2 cellular contexts compared by ENCODE assay signal in the genomic region with DNA sequence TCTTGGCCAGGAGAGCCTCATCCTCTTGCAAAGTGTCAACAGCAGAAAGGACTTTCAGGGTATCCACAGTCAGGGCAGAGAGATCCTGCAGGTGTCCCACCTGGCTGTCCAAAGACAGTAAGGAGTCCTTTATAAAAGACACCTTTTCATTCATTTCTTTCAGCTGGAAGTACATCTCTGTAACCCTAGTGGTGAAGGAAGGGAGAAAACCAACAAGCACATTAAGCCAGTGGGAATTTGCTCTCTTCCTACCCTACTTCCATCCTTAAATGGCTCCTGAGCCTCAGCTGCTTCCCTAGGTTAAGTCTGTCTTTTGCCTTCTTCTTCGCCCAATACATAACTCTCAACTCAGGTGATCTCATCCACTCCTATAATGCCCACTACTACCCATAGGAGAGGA.
TF ChIP-seq lines count a peak whose summit lies in the region.

No MANE protein-coding gene starts in this region.

TF ChIP-seq in A549, 52 proteins besides CTCF, POLR2A, EP300 and RAD21 (continued from another document):
- TF ChIP-seq, protein P1, sequence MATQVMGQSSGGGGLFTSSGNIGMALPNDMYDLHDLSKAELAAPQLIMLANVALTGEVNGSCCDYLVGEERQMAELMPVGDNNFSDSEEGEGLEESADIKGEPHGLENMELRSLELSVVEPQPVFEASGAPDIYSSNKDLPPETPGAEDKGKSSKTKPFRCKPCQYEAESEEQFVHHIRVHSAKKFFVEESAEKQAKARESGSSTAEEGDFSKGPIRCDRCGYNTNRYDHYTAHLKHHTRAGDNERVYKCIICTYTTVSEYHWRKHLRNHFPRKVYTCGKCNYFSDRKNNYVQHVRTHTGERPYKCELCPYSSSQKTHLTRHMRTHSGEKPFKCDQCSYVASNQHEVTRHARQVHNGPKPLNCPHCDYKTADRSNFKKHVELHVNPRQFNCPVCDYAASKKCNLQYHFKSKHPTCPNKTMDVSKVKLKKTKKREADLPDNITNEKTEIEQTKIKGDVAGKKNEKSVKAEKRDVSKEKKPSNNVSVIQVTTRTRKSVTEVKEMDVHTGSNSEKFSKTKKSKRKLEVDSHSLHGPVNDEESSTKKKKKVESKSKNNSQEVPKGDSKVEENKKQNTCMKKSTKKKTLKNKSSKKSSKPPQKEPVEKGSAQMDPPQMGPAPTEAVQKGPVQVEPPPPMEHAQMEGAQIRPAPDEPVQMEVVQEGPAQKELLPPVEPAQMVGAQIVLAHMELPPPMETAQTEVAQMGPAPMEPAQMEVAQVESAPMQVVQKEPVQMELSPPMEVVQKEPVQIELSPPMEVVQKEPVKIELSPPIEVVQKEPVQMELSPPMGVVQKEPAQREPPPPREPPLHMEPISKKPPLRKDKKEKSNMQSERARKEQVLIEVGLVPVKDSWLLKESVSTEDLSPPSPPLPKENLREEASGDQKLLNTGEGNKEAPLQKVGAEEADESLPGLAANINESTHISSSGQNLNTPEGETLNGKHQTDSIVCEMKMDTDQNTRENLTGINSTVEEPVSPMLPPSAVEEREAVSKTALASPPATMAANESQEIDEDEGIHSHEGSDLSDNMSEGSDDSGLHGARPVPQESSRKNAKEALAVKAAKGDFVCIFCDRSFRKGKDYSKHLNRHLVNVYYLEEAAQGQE (IDR thresholded peaks at IDR 0.05), result no peak
- TF ChIP-seq ZNF302 (CRISPR knock-in tag; IDR thresholded peaks at IDR 0.05) (no peak), SMC3 (IDR thresholded peaks at IDR 0.05) (no peak), TP53 (CRISPR knock-in tag; IDR thresholded peaks at IDR 0.05) (no peak), HOXB13 (CRISPR knock-in tag; IDR thresholded peaks at IDR 0.05; ENCODE audit: low read depth) (no peak), FOXS1 (CRISPR knock-in tag; IDR thresholded peaks at IDR 0.05) (no peak), MYC (IDR thresholded peaks at IDR 0.05; ENCODE audit: borderline replicate concordance, low read length) (no peak), EHF (CRISPR knock-in tag; IDR thresholded peaks at IDR 0.05) (no peak), FOSL2 (IDR thresholded peaks at IDR 0.05) (no peak), FOSL2 (CRISPR knock-in tag; IDR thresholded peaks at IDR 0.05) (no peak), CHD4 (IDR thresholded peaks at IDR 0.05; ENCODE audit: borderline replicate concordance) (no peak), ZFP36 (IDR thresholded peaks at IDR 0.05; ENCODE audit: borderline replicate concordance, partially characterized antibody) (no peak), NPAS2 (CRISPR knock-in tag; IDR thresholded peaks at IDR 0.05; ENCODE audit: borderline replicate concordance) (no peak), CEBPB (IDR thresholded peaks at IDR 0.05) (no peak), GATA3 (IDR thresholded peaks at IDR 0.05; ENCODE audit: borderline replicate concordance) (no peak), TFCP2L1 (CRISPR knock-in tag; IDR thresholded peaks at IDR 0.05) (no peak)
- TF ChIP-seq, protein P2, sequence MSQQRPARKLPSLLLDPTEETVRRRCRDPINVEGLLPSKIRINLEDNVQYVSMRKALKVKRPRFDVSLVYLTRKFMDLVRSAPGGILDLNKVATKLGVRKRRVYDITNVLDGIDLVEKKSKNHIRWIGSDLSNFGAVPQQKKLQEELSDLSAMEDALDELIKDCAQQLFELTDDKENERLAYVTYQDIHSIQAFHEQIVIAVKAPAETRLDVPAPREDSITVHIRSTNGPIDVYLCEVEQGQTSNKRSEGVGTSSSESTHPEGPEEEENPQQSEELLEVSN (IDR thresholded peaks at IDR 0.05; ENCODE audit: borderline replicate concordance, low read depth), result no peak
- TF ChIP-seq, protein P3, sequence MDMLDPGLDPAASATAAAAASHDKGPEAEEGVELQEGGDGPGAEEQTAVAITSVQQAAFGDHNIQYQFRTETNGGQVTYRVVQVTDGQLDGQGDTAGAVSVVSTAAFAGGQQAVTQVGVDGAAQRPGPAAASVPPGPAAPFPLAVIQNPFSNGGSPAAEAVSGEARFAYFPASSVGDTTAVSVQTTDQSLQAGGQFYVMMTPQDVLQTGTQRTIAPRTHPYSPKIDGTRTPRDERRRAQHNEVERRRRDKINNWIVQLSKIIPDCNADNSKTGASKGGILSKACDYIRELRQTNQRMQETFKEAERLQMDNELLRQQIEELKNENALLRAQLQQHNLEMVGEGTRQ (IDR thresholded peaks at IDR 0.05), result no peak
- TF ChIP-seq, protein P4, sequence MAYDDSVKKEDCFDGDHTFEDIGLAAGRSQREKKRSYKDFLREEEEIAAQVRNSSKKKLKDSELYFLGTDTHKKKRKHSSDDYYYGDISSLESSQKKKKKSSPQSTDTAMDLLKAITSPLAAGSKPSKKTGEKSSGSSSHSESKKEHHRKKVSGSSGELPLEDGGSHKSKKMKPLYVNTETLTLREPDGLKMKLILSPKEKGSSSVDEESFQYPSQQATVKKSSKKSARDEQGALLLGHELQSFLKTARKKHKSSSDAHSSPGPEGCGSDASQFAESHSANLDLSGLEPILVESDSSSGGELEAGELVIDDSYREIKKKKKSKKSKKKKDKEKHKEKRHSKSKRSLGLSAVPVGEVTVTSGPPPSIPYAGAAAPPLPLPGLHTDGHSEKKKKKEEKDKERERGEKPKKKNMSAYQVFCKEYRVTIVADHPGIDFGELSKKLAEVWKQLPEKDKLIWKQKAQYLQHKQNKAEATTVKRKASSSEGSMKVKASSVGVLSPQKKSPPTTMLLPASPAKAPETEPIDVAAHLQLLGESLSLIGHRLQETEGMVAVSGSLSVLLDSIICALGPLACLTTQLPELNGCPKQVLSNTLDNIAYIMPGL (CRISPR knock-in tag; IDR thresholded peaks at IDR 0.05; ENCODE audit: borderline replicate concordance), result no peak

TF ChIP-seq in HCT116, 20 proteins besides CTCF, POLR2A, EP300 and RAD21 (continued from another document):
- TF ChIP-seq, protein P1 (IDR thresholded peaks at IDR 0.05; ENCODE audit: low read depth), result no peak
- TF ChIP-seq ELF1 (IDR thresholded peaks at IDR 0.05; ENCODE audit: borderline replicate concordance, low read depth), result no peak
- TF ChIP-seq POLR2AphosphoS5 (IDR thresholded peaks at IDR 0.05; ENCODE audit: low read depth, low read length), result no peak
- TF ChIP-seq ZFX (IDR thresholded peaks at IDR 0.05), result no peak
- TF ChIP-seq, protein P5, sequence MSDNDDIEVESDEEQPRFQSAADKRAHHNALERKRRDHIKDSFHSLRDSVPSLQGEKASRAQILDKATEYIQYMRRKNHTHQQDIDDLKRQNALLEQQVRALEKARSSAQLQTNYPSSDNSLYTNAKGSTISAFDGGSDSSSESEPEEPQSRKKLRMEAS (IDR thresholded peaks at IDR 0.05), result no peak
- TF ChIP-seq, protein P6, sequence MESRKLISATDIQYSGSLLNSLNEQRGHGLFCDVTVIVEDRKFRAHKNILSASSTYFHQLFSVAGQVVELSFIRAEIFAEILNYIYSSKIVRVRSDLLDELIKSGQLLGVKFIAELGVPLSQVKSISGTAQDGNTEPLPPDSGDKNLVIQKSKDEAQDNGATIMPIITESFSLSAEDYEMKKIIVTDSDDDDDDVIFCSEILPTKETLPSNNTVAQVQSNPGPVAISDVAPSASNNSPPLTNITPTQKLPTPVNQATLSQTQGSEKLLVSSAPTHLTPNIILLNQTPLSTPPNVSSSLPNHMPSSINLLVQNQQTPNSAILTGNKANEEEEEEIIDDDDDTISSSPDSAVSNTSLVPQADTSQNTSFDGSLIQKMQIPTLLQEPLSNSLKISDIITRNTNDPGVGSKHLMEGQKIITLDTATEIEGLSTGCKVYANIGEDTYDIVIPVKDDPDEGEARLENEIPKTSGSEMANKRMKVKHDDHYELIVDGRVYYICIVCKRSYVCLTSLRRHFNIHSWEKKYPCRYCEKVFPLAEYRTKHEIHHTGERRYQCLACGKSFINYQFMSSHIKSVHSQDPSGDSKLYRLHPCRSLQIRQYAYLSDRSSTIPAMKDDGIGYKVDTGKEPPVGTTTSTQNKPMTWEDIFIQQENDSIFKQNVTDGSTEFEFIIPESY (IDR thresholded peaks at IDR 0.05; ENCODE audit: extremely low read depth, insufficient replicate concordance, low read length), result no peak
- TF ChIP-seq, protein P7, sequence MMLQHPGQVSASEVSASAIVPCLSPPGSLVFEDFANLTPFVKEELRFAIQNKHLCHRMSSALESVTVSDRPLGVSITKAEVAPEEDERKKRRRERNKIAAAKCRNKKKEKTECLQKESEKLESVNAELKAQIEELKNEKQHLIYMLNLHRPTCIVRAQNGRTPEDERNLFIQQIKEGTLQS (IDR thresholded peaks at IDR 0.05), result no peak
- no peak for TF ChIP-seq SIN3A (IDR thresholded peaks at IDR 0.05; ENCODE audit: low read depth)
- no peak for TF ChIP-seq FOSL1 (IDR thresholded peaks at IDR 0.05; ENCODE audit: low read depth)
- no peak for TF ChIP-seq EZH2 (IDR thresholded peaks at IDR 0.05)
